23 cellular contexts compared by ENCODE assay signal in the genomic region with DNA sequence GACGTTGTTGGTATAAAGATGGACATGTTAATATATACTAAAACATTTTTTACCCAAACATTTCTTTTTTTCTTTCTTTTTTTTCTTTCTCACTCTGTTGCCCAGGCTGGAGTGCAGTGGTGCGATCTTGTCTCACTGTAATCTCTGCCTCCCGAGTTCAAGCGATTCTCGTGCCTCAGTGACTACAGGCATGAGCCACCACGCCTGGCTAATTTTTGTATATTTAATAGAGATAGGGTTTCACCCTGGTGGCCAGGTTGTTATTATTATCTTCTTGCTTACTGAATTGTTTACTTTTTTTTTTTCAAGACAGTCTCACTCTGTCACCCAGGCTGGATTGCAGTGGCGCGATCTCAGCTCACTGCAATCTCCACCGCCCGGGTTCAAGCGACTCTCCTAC.
"Had no signal": no experiment of that assay in that cellular context is flagged by ENCODE, and none has a peak within 500 bp of the region (broad histone marks: within the 10 kb centered on the region; RNA-seq: fewer than 3 reads in every experiment).

No MANE protein-coding gene starts in this region.

- H3K27me3 Mint-ChIP-seq: activated naive CD8-positive, alpha-beta T cell treated with anti-CD3 and anti-CD28 coated beads for 36 hours had no signal

- H3K4me1 Mint-ChIP-seq: activated CD4-positive, alpha-beta T cell treated with anti-CD3 and anti-CD28 coated beads, Interleukin-2, amount 10 ng/mL, durations not matched to agents 7 days and 5 days; activated naive CD8-positive, alpha-beta T cell treated with anti-CD3 and anti-CD28 coated beads for 36 hours; activated T-helper 17 cell treated with anti-CD3 and anti-CD28 coated beads, Interleukin-2, amount 50 U/mL, for 72 hours had no signal

- H3K4me1 ChIP-seq: Peyer's patch had no signal

- H3K36me3 Mint-ChIP-seq: activated CD4-positive, alpha-beta memory T cell treated with anti-CD3 and anti-CD28 coated beads for 36 hours; activated naive CD8-positive, alpha-beta T cell treated with anti-CD3 and anti-CD28 coated beads for 36 hours had no signal

- H3K4me3 Mint-ChIP-seq: activated CD4-positive, alpha-beta memory T cell treated with anti-CD3 and anti-CD28 coated beads for 36 hours; activated CD4-positive, alpha-beta T cell treated with anti-CD3 and anti-CD28 coated beads, Interleukin-2, amount 10 ng/mL, durations not matched to agents 7 days and 5 days; activated naive CD4-positive, alpha-beta T cell treated with anti-CD3 and anti-CD28 coated beads for 36 hours; activated naive CD8-positive, alpha-beta T cell treated with anti-CD3 and anti-CD28 coated beads for 36 hours; activated T-cell treated with anti-CD3 and anti-CD28 coated beads, Interleukin-2, amount 50 U/mL, for 4 hours; activated T-helper 17 cell treated with anti-CD3 and anti-CD28 coated beads, Interleukin-2, amount 50 U/mL, for 72 hours had no signal

- H3K9me3 Mint-ChIP-seq: activated CD4-positive, alpha-beta memory T cell treated with anti-CD3 and anti-CD28 coated beads for 36 hours; activated CD4-positive, alpha-beta T cell treated with anti-CD3 and anti-CD28 coated beads, Interleukin-2, amount 10 ng/mL, durations not matched to agents 7 days and 5 days; activated naive CD4-positive, alpha-beta T cell treated with anti-CD3 and anti-CD28 coated beads for 36 hours; activated naive CD8-positive, alpha-beta T cell treated with anti-CD3 and anti-CD28 coated beads for 36 hours; activated T-cell treated with anti-CD3 and anti-CD28 coated beads, Interleukin-2, amount 50 U/mL, for 4 hours; activated T-helper 17 cell treated with anti-CD3 and anti-CD28 coated beads, Interleukin-2, amount 50 U/mL, for 72 hours had no signal

- DNase-seq: activated CD4-positive, alpha-beta memory T cell treated with anti-CD3 and anti-CD28 coated beads for 36 hours; activated CD4-positive, alpha-beta T cell treated with anti-CD3 and anti-CD28 coated beads, Interleukin-2, amount 10 ng/mL, durations not matched to agents 7 days and 5 days; activated CD4-positive, CD25-positive, alpha-beta regulatory T cell; activated CD8-positive, alpha-beta memory T cell treated with anti-CD3 and anti-CD28 coated beads for 24 hours; activated gamma-delta T cell; activated naive CD4-positive, alpha-beta T cell treated with anti-CD3 and anti-CD28 coated beads for 36 hours; activated naive CD8-positive, alpha-beta T cell treated with anti-CD3 and anti-CD28 coated beads for 36 hours; activated T-cell treated with anti-CD3 and anti-CD28 coated beads, Interleukin-2, amount 50 U/mL, for 4 hours; brain microvascular endothelial cell; Karpas-422; NCI-H1105 treated with DMSO at 0.1 percent for 48 hours; NCI-H1436 treated with DMSO at 0.1 percent for 48 hours; NCI-H187; NCI-H2081; NCI-H510A treated with DMSO at 0.1 percent for 48 hours; NCI-H69; NK-92 treated with Interleukin-12 subunit alpha and Interleukin-12 subunit beta, amount 100 ng/mL, for 24 hours; Peyer's patch; SIG-M5 had no signal

- H3K27ac ChIP-seq: brain microvascular endothelial cell, cardiac muscle cell, Peyer's patch, VCaP had no signal

- H3K36me3 ChIP-seq: brain microvascular endothelial cell, cardiac muscle cell, Peyer's patch had no signal

- H3K27ac Mint-ChIP-seq: activated CD4-positive, alpha-beta memory T cell treated with anti-CD3 and anti-CD28 coated beads for 36 hours; activated CD4-positive, alpha-beta T cell treated with anti-CD3 and anti-CD28 coated beads, Interleukin-2, amount 10 ng/mL, durations not matched to agents 7 days and 5 days; activated naive CD4-positive, alpha-beta T cell treated with anti-CD3 and anti-CD28 coated beads for 36 hours; activated naive CD8-positive, alpha-beta T cell treated with anti-CD3 and anti-CD28 coated beads for 36 hours had no signal

- ATAC-seq: activated T-cell treated with anti-CD3 and anti-CD28 coated beads, Interleukin-2, amount 50 U/mL, for 4 hours; activated T-helper 17 cell treated with anti-CD3 and anti-CD28 coated beads, Interleukin-2, amount 50 U/mL, for 72 hours; K562 had no signal

- H3K4me3 ChIP-seq: cardiac muscle cell, K562, Peyer's patch had no signal

- H3K9me3 ChIP-seq: Peyer's patch had no signal

- H3K27me3 ChIP-seq: brain microvascular endothelial cell, cardiac muscle cell, Peyer's patch had no signal
